Comparison of ENCODE assay signal across 33 cellular contexts in genomic region chr7:32910195-32910594, GRCh38.
"Had no signal": no experiment of that assay in that cellular context is flagged by ENCODE, and none has a peak within 500 bp of the region (broad histone marks: within the 10 kb centered on the region; RNA-seq: fewer than 3 reads in every experiment).

No MANE protein-coding gene starts in this region.

- DNase-seq: activated effector memory CD4-positive, alpha-beta T cell treated with anti-CD3 and anti-CD28 coated beads, Interleukin-2, amount 50 U/mL, for 16 hours; activated effector memory CD4-positive, alpha-beta T cell treated with Interleukin-2 at 50 U/mL for 16 hours; activated gamma-delta T cell; activated gamma-delta T cell treated with Interleukin-2 at 50 U/mL for 16 hours; activated naive CD4-positive, alpha-beta T cell; activated naive CD4-positive, alpha-beta T cell treated with anti-CD3 and anti-CD28 coated beads for 36 hours; activated naive CD4-positive, alpha-beta T cell treated with anti-CD3 and anti-CD28 coated beads, Interleukin-2, amount 10 ng/mL, durations not matched to agents 7 days and 5 days; activated naive CD4-positive, alpha-beta T cell treated with anti-CD3 and anti-CD28 coated beads, Interleukin-2, amount 50 U/mL, for 16 hours; activated naive CD4-positive, alpha-beta T cell treated with Interleukin-2 at 50 U/mL for 16 hours; activated naive CD8-positive, alpha-beta T cell treated with anti-CD3 and anti-CD28 coated beads for 36 hours; activated naive CD8-positive, alpha-beta T cell treated with anti-CD3 and anti-CD28 coated beads, Interleukin-2, amount 10 ng/mL, durations not matched to agents 7 days and 5 days; activated naive CD8-positive, alpha-beta T cell treated with anti-CD3 and anti-CD28 coated beads, Interleukin-2, amount 50 U/mL, for 24 hours; activated T-cell treated with anti-CD3 and anti-CD28 coated beads, Interleukin-2, amount 50 U/mL, for 24 hours; activated T-cell treated with anti-CD3 and anti-CD28 coated beads, Interleukin-2, amount 50 U/mL, for 4 hours; activated T-cell treated with anti-CD3 and anti-CD28 coated beads, Interleukin-2, amount 50 U/mL, for 48 hours; activated T-cell treated with anti-CD3 and anti-CD28 coated beads, Interleukin-2, amount 50 U/mL, for 72 hours; adrenal gland; amniotic stem cell; amygdala; anterior cingulate cortex; aorta; body of pancreas; brain microvascular endothelial cell; caudate nucleus; central memory CD4-positive, alpha-beta T cell; cerebellar nuclear complex had no signal

- H3K4me1 ChIP-seq: adrenal gland had no signal

- H3K36me3 ChIP-seq: breast epithelium had no signal

- H3K4me3 ChIP-seq: adrenal gland, ascending aorta, body of pancreas, breast epithelium, cardiac muscle cell had no signal

- H3K27me3 ChIP-seq: adrenal gland, ascending aorta, body of pancreas, brain microvascular endothelial cell, breast epithelium, cardiac muscle cell had no signal

- FAIRE-seq: astrocyte, bronchial epithelial cell had no signal

- H3K27ac ChIP-seq: adrenal gland, ascending aorta, body of pancreas, brain microvascular endothelial cell, breast epithelium, cardiac muscle cell had no signal

- ATAC-seq: activated naive CD4-positive, alpha-beta T cell treated with anti-CD3 and anti-CD28 coated beads, Interleukin-2, amount 50 U/mL, for 72 hours; activated naive CD8-positive, alpha-beta T cell treated with anti-CD3 and anti-CD28 coated beads, Interleukin-2, amount 50 U/mL, for 24 hours; activated T-cell treated with anti-CD3 and anti-CD28 coated beads, Interleukin-2, amount 50 U/mL, for 4 hours; activated T-cell treated with anti-CD3 and anti-CD28 coated beads, Interleukin-2, amount 50 U/mL, for 72 hours; activated T-helper 17 cell treated with anti-CD3 and anti-CD28 coated beads, Interleukin-2, amount 50 U/mL, for 72 hours; body of pancreas had no signal

- H3K9me3 ChIP-seq: adrenal gland, ascending aorta, body of pancreas, breast epithelium had no signal
